1 cellular context compared by ENCODE assay signal in genomic region chr13:94090773-94091172, GRCh38.
TF ChIP-seq lines count a peak whose summit lies in the region.

No MANE protein-coding gene starts in this region.

TF ChIP-seq in IMR-90, 13 proteins besides CTCF, POLR2A, EP300 and RAD21 (continued from another document):
- TF ChIP-seq SMC3 (IDR thresholded peaks at IDR 0.05; ENCODE audit: low read depth, low read length): no peak
- no peak for TF ChIP-seq USF2 (IDR thresholded peaks at IDR 0.05; ENCODE audit: low read depth, low read length)
- TF ChIP-seq CEBPB (IDR thresholded peaks at IDR 0.05; ENCODE audit: low read depth, low read length): no peak
- TF ChIP-seq ELK1 (IDR thresholded peaks at IDR 0.05; ENCODE audit: borderline replicate concordance, low read depth, low read length): no peak
- no peak for TF ChIP-seq RFX5 (IDR thresholded peaks at IDR 0.05; ENCODE audit: low read depth, low read length)
